1 cellular context compared by ENCODE assay signal in the genomic region with DNA sequence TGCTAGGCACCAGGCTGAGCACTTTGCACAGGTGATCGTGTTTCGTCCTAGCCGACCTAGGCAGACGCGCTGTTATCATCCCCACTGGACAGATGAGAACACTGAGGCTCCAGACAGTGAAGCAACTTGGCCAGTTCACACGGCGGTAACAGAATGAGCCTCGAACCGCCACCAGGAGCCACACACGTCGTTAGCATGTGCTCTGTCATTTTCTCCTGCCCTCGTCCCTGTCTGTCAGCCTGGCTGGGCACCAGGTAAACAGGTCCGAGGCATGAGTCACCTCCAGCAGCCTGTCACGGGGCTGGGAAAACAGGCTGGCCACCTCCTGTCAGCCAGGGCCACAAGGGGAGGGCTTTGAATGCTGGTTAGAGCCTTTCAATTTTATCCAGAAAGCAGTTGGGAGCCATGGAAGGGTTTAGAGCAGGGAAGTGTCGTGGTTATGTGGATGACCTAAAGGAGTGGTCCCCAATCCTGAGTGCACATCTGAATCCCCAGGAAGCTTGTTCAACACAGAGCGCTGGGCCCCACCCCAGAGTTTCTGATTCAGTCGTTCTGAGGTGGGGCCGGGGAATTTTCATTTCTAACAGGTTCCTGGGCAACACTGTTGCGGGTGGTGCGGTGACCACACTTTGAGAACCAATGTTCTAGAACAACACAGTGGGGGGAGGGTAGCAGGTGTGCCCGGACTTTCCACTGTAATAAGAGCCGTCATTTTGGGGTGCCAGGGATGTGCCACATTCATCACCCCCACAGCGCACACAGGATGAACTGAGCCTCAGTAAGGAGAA.
TF ChIP-seq lines count a peak whose summit lies in the region.

No MANE protein-coding gene starts in this region.

TF ChIP-seq in HepG2, 621 proteins besides CTCF, POLR2A, EP300 and RAD21 (continued from another document and continues in another):
- TF ChIP-seq, protein P1, sequence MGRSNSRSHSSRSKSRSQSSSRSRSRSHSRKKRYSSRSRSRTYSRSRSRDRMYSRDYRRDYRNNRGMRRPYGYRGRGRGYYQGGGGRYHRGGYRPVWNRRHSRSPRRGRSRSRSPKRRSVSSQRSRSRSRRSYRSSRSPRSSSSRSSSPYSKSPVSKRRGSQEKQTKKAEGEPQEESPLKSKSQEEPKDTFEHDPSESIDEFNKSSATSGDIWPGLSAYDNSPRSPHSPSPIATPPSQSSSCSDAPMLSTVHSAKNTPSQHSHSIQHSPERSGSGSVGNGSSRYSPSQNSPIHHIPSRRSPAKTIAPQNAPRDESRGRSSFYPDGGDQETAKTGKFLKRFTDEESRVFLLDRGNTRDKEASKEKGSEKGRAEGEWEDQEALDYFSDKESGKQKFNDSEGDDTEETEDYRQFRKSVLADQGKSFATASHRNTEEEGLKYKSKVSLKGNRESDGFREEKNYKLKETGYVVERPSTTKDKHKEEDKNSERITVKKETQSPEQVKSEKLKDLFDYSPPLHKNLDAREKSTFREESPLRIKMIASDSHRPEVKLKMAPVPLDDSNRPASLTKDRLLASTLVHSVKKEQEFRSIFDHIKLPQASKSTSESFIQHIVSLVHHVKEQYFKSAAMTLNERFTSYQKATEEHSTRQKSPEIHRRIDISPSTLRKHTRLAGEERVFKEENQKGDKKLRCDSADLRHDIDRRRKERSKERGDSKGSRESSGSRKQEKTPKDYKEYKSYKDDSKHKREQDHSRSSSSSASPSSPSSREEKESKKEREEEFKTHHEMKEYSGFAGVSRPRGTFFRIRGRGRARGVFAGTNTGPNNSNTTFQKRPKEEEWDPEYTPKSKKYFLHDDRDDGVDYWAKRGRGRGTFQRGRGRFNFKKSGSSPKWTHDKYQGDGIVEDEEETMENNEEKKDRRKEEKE (IDR thresholded peaks at IDR 0.05), result no peak
- TF ChIP-seq ZNF136 (CRISPR knock-in tag; IDR thresholded peaks at IDR 0.05; ENCODE audit: low read depth) (no peak), TCF7L2 (IDR thresholded peaks at IDR 0.05; ENCODE audit: low read depth, low read length) (no peak), FOXA1 (IDR thresholded peaks at IDR 0.05) (no peak), FOXA1 (CRISPR knock-in tag; IDR thresholded peaks at IDR 0.05) (peak; percentile 85), POLR2G (IDR thresholded peaks at IDR 0.05; ENCODE audit: low read depth, low read length) (no peak), AKAP8 (CRISPR knock-in tag; IDR thresholded peaks at IDR 0.05) (no peak), ZNF768 (CRISPR knock-in tag; IDR thresholded peaks at IDR 0.05) (0 out of 2 replicates have a peak, but pooled peaks have one; percentile 20), SMARCC2 (IDR thresholded peaks at IDR 0.05) (no peak), CCAR2 (optimal IDR thresholded peaks at IDR 0.05; ENCODE audit: low read depth, low read length) (no peak), AGO2 (optimal IDR thresholded peaks at IDR 0.05; ENCODE audit: low read depth, low read length) (no peak), ZMYM4 (CRISPR knock-in tag; IDR thresholded peaks at IDR 0.05) (no peak), ZNF225 (CRISPR knock-in tag; IDR thresholded peaks at IDR 0.05) (no peak), MEF2D (CRISPR knock-in tag; IDR thresholded peaks at IDR 0.05) (peak; percentile 91), BCL6 (CRISPR knock-in tag; IDR thresholded peaks at IDR 0.05) (peak; percentile 50; the same call in 1 of the 2 replicates), MXD4 (CRISPR knock-in tag; IDR thresholded peaks at IDR 0.05) (peak; percentile 72; the same call in 1 of the 2 replicates), ETV5 (CRISPR knock-in tag; IDR thresholded peaks at IDR 0.05; ENCODE audit: borderline replicate concordance) (peak; percentile 74), IKZF4 (CRISPR knock-in tag; IDR thresholded peaks at IDR 0.05; ENCODE audit: borderline replicate concordance, low read depth, not compliant biosample characterization) (no peak), PCBP1 (IDR thresholded peaks at IDR 0.05; ENCODE audit: borderline replicate concordance, low read depth, low read length) (no peak), ZNF468 (CRISPR knock-in tag; IDR thresholded peaks at IDR 0.05) (0 out of 2 replicates have a peak, but pooled peaks have one; percentile 43), ZNF790 (CRISPR knock-in tag; IDR thresholded peaks at IDR 0.05; ENCODE audit: borderline replicate concordance) (peak; percentile 94; the same call in 1 of the 2 replicates), BRCA1 (CRISPR knock-in tag; IDR thresholded peaks at IDR 0.05) (0 out of 2 replicates have a peak, but pooled peaks have one; percentile 81), ZNF737 (CRISPR knock-in tag; IDR thresholded peaks at IDR 0.05; ENCODE audit: borderline replicate concordance) (no peak), BHLHE40 (IDR thresholded peaks at IDR 0.05; ENCODE audit: low read length) (peak; percentile 56; the same call in 1 of the 2 replicates), ZNF839 (CRISPR knock-in tag; IDR thresholded peaks at IDR 0.05; ENCODE audit: borderline replicate concordance) (no peak), ZNF251 (CRISPR knock-in tag; IDR thresholded peaks at IDR 0.05) (no peak), SIX4 (CRISPR knock-in tag; IDR thresholded peaks at IDR 0.05) (peak; percentile 35; the same call in 1 of the 2 replicates), ESRRA (CRISPR knock-in tag; IDR thresholded peaks at IDR 0.05; ENCODE audit: low read depth) (0 out of 2 replicates have a peak, but pooled peaks have one; percentile 63), PHF21A (CRISPR knock-in tag; IDR thresholded peaks at IDR 0.05) (0 out of 2 replicates have a peak, but pooled peaks have one; percentile 39), ZNF558 (CRISPR knock-in tag; IDR thresholded peaks at IDR 0.05; ENCODE audit: borderline replicate concordance) (no peak; the same call in 1 of the 2 replicates), ZNF766 (CRISPR knock-in tag; IDR thresholded peaks at IDR 0.05; ENCODE audit: borderline replicate concordance) (peak; percentile 82; the same call in 1 of the 2 replicates), MXI1 (IDR thresholded peaks at IDR 0.05; ENCODE audit: borderline replicate concordance, low read depth, low read length) (peak; percentile 95; the same call in 2 of the 3 replicates), ZNF510 (CRISPR knock-in tag; IDR thresholded peaks at IDR 0.05; ENCODE audit: low read depth) (peak; percentile 69; the same call in 1 of the 2 replicates), ZNF547 (CRISPR knock-in tag; IDR thresholded peaks at IDR 0.05) (peak; percentile 77), YEATS2 (CRISPR knock-in tag; IDR thresholded peaks at IDR 0.05; ENCODE audit: borderline replicate concordance) (peak; percentile 86; the same call in 1 of the 2 replicates), ZNF20 (CRISPR knock-in tag; IDR thresholded peaks at IDR 0.05) (no peak)
- TF ChIP-seq, protein P2, sequence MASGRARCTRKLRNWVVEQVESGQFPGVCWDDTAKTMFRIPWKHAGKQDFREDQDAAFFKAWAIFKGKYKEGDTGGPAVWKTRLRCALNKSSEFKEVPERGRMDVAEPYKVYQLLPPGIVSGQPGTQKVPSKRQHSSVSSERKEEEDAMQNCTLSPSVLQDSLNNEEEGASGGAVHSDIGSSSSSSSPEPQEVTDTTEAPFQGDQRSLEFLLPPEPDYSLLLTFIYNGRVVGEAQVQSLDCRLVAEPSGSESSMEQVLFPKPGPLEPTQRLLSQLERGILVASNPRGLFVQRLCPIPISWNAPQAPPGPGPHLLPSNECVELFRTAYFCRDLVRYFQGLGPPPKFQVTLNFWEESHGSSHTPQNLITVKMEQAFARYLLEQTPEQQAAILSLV (CRISPR knock-in tag; IDR thresholded peaks at IDR 0.05; ENCODE audit: borderline replicate concordance), result peak; percentile 82; the same call in 1 of the 2 replicates
- TF ChIP-seq, protein P3, sequence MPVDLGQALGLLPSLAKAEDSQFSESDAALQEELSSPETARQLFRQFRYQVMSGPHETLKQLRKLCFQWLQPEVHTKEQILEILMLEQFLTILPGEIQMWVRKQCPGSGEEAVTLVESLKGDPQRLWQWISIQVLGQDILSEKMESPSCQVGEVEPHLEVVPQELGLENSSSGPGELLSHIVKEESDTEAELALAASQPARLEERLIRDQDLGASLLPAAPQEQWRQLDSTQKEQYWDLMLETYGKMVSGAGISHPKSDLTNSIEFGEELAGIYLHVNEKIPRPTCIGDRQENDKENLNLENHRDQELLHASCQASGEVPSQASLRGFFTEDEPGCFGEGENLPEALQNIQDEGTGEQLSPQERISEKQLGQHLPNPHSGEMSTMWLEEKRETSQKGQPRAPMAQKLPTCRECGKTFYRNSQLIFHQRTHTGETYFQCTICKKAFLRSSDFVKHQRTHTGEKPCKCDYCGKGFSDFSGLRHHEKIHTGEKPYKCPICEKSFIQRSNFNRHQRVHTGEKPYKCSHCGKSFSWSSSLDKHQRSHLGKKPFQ (CRISPR knock-in tag; IDR thresholded peaks at IDR 0.05; ENCODE audit: insufficient replicate concordance), result peak; percentile 96
- TF ChIP-seq, protein P4, sequence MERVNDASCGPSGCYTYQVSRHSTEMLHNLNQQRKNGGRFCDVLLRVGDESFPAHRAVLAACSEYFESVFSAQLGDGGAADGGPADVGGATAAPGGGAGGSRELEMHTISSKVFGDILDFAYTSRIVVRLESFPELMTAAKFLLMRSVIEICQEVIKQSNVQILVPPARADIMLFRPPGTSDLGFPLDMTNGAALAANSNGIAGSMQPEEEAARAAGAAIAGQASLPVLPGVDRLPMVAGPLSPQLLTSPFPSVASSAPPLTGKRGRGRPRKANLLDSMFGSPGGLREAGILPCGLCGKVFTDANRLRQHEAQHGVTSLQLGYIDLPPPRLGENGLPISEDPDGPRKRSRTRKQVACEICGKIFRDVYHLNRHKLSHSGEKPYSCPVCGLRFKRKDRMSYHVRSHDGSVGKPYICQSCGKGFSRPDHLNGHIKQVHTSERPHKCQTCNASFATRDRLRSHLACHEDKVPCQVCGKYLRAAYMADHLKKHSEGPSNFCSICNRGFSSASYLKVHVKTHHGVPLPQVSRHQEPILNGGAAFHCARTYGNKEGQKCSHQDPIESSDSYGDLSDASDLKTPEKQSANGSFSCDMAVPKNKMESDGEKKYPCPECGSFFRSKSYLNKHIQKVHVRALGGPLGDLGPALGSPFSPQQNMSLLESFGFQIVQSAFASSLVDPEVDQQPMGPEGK (CRISPR knock-in tag; IDR thresholded peaks at IDR 0.05), result 0 out of 2 replicates have a peak, but pooled peaks have one; percentile 44
- TF ChIP-seq, protein P5, sequence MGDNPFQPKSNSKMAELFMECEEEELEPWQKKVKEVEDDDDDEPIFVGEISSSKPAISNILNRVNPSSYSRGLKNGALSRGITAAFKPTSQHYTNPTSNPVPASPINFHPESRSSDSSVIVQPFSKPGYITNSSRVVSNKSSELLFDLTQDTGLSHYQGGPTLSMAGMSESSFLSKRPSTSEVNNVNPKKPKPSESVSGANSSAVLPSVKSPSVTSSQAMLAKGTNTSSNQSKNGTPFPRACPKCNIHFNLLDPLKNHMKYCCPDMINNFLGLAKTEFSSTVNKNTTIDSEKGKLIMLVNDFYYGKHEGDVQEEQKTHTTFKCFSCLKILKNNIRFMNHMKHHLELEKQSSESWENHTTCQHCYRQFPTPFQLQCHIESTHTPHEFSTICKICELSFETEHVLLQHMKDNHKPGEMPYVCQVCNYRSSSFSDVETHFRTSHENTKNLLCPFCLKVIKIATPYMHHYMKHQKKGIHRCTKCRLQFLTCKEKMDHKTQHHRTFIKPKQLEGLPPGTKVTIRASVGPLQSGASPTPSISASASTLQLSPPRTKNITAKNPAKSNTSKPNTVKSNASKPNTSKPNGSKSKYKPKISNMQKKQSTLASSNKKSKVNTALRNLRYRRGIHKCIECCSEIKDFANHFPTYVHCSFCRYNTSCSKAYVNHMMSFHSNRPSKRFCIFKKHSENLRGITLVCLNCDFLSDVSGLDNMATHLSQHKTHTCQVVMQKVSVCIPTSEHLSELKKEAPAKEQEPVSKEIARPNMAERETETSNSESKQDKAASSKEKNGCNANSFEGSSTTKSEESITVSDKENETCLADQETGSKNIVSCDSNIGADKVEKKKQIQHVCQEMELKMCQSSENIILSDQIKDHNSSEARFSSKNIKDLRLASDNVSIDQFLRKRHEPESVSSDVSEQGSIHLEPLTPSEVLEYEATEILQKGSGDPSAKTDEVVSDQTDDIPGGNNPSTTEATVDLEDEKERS (CRISPR knock-in tag; IDR thresholded peaks at IDR 0.05), result no peak
- TF ChIP-seq, protein P6, sequence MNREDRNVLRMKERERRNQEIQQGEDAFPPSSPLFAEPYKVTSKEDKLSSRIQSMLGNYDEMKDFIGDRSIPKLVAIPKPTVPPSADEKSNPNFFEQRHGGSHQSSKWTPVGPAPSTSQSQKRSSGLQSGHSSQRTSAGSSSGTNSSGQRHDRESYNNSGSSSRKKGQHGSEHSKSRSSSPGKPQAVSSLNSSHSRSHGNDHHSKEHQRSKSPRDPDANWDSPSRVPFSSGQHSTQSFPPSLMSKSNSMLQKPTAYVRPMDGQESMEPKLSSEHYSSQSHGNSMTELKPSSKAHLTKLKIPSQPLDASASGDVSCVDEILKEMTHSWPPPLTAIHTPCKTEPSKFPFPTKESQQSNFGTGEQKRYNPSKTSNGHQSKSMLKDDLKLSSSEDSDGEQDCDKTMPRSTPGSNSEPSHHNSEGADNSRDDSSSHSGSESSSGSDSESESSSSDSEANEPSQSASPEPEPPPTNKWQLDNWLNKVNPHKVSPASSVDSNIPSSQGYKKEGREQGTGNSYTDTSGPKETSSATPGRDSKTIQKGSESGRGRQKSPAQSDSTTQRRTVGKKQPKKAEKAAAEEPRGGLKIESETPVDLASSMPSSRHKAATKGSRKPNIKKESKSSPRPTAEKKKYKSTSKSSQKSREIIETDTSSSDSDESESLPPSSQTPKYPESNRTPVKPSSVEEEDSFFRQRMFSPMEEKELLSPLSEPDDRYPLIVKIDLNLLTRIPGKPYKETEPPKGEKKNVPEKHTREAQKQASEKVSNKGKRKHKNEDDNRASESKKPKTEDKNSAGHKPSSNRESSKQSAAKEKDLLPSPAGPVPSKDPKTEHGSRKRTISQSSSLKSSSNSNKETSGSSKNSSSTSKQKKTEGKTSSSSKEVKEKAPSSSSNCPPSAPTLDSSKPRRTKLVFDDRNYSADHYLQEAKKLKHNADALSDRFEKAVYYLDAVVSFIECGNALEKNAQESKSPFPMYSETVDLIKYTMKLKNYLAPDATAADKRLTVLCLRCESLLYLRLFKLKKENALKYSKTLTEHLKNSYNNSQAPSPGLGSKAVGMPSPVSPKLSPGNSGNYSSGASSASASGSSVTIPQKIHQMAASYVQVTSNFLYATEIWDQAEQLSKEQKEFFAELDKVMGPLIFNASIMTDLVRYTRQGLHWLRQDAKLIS (CRISPR knock-in tag; IDR thresholded peaks at IDR 0.05), result no peak
- TF ChIP-seq, protein P7, sequence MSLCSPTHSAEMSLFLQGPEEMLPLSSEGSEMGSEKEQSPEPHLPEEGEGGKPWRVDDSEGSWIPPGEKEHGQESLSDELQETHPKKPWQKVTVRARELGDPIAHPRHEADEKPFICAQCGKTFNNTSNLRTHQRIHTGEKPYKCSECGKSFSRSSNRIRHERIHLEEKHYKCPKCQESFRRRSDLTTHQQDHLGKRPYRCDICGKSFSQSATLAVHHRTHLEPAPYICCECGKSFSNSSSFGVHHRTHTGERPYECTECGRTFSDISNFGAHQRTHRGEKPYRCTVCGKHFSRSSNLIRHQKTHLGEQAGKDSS (CRISPR knock-in tag; IDR thresholded peaks at IDR 0.05; ENCODE audit: borderline replicate concordance, low read depth), result peak; percentile 98; the same call in 1 of the 2 replicates
